In the genomic region with DNA sequence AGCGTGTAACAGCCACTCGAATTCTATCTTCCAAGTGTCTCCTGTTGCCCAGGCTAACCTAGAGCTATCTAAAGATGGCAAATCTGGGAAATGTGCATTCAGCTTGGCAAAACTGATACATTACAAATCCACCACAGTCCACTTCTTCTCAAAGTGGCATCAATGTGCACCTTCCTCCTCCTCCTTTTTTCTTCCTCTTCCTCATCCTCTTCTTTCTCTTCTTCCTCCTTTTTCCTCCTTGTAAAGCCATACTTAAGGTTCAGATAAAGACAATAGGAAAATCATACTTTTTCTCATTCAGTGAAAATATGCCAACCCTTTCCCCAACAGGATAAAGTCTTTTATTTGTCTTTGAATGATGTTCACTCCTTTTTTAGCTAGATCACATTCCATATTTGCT, we compare ENCODE assay signal across 8 cellular contexts.
A peak's percentile ranks its signal among the peaks of the same experiment; 100 is the strongest.
DNase-seq lines count a peak whose midpoint lies in the region; ATAC-seq and TF ChIP-seq lines count a peak whose summit lies in the region.
"Not testable (repeated sequence)": the region's sequence is repeated elsewhere in the genome, so short reads cannot be mapped to it uniquely, and the experiment has no call there.

No MANE protein-coding gene starts in this region.

- DNase-seq in CD8-positive, alpha-beta T cell; T-helper 17 cell; activated CD4-positive, alpha-beta memory T cell treated with anti-CD3 and anti-CD28 coated beads, Interleukin-2, amount 10 ng/mL, durations not matched to agents 7 days and 5 days; activated naive CD8-positive, alpha-beta T cell treated with anti-CD3 and anti-CD28 coated beads, Interleukin-2, amount 50 U/mL, for 24 hours; memory B cell (ENCODE audit: low spot score in 2 of 2); nephron progenitor cell; type B pancreatic cell (ENCODE audit: extremely low spot score, unreplicated experiment): not testable (repeated sequence)

- H3K36me3 ChIP-seq in CD8-positive, alpha-beta T cell (ENCODE audit: insufficient read depth, low read length): not testable (repeated sequence)

- CTCF ChIA-PET in CD8-positive, alpha-beta T cell (lab: Charles Lee); activated CD4-positive, alpha-beta memory T cell treated with anti-CD3 and anti-CD28 coated beads, Interleukin-2, amount 10 ng/mL, durations not matched to agents 7 days and 5 days (lab: Charles Lee): not testable (repeated sequence)

- not testable (repeated sequence) for H3K9me3 Mint-ChIP-seq in CD8-positive, alpha-beta T cell; activated CD4-positive, alpha-beta memory T cell treated with anti-CD3 and anti-CD28 coated beads, Interleukin-2, amount 10 ng/mL, durations not matched to agents 7 days and 5 days; activated T-helper 17 cell treated with anti-CD3 and anti-CD28 coated beads, Interleukin-2, amount 50 U/mL, for 72 hours; activated naive CD8-positive, alpha-beta T cell treated with anti-CD3 and anti-CD28 coated beads, Interleukin-2, amount 50 U/mL, for 24 hours; memory B cell; nephron progenitor cell; type B pancreatic cell

- H3K27ac ChIP-seq in CD8-positive, alpha-beta T cell (ENCODE audit: low read depth, low read length): not testable (repeated sequence)

- ATAC-seq in CD8-positive, alpha-beta T cell; T-helper 17 cell; activated T-helper 17 cell treated with anti-CD3 and anti-CD28 coated beads, Interleukin-2, amount 50 U/mL, for 72 hours (replicated peaks); activated naive CD8-positive, alpha-beta T cell treated with anti-CD3 and anti-CD28 coated beads, Interleukin-2, amount 50 U/mL, for 24 hours; memory B cell (ENCODE audit: low read depth): not testable (repeated sequence)

- H3K4me3 ChIP-seq in CD8-positive, alpha-beta T cell (ENCODE audit: low read depth, low read length): not testable (repeated sequence)

- H3K4me1 ChIP-seq in CD8-positive, alpha-beta T cell (ENCODE audit: insufficient read depth, low read length): not testable (repeated sequence)

- intact Hi-C loops in CD8-positive, alpha-beta T cell (cut with DNase I, micrococcal nuclease): loop anchor here in 1 of 2 experiments (2.0 kb wide), 1 partner anchor 15 kb away; no protein-coding TSS in a partner anchor

- H3K36me3 Mint-ChIP-seq in CD8-positive, alpha-beta T cell: peaks cover 13% of the 10 kb centered on the region
- not testable (repeated sequence) for H3K36me3 Mint-ChIP-seq in T-helper 17 cell (ENCODE audit: low read depth); activated CD4-positive, alpha-beta memory T cell treated with anti-CD3 and anti-CD28 coated beads, Interleukin-2, amount 10 ng/mL, durations not matched to agents 7 days and 5 days (ENCODE audit: low read depth); activated T-helper 17 cell treated with anti-CD3 and anti-CD28 coated beads, Interleukin-2, amount 50 U/mL, for 72 hours (ENCODE audit: low read depth); activated naive CD8-positive, alpha-beta T cell treated with anti-CD3 and anti-CD28 coated beads, Interleukin-2, amount 50 U/mL, for 24 hours (ENCODE audit: low read depth); memory B cell; type B pancreatic cell
- H3K36me3 Mint-ChIP-seq in nephron progenitor cell (ENCODE audit: low read depth): peaks cover 27% of the 10 kb centered on the region

- H3K4me3 Mint-ChIP-seq in CD8-positive, alpha-beta T cell: peak overlapping the region; percentile 71
- peak overlapping the region; percentile 73 for H3K4me3 Mint-ChIP-seq in T-helper 17 cell
- peak overlapping the region; percentile 10 for H3K4me3 Mint-ChIP-seq in activated CD4-positive, alpha-beta memory T cell treated with anti-CD3 and anti-CD28 coated beads, Interleukin-2, amount 10 ng/mL, durations not matched to agents 7 days and 5 days
- H3K4me3 Mint-ChIP-seq in activated T-helper 17 cell treated with anti-CD3 and anti-CD28 coated beads, Interleukin-2, amount 50 U/mL, for 72 hours: peak overlapping the region; percentile 83
- not testable (repeated sequence) for H3K4me3 Mint-ChIP-seq in activated naive CD8-positive, alpha-beta T cell treated with anti-CD3 and anti-CD28 coated beads, Interleukin-2, amount 50 U/mL, for 24 hours
- peak overlapping the region; percentile 51 for H3K4me3 Mint-ChIP-seq in memory B cell
- H3K4me3 Mint-ChIP-seq in nephron progenitor cell: peak overlapping the region; percentile 61
- H3K4me3 Mint-ChIP-seq in type B pancreatic cell: peak overlapping the region; percentile 72

- TF ChIP-seq CTCF in CD8-positive, alpha-beta T cell (IDR thresholded peaks at IDR 0.05); nephron progenitor cell (IDR thresholded peaks at IDR 0.05); type B pancreatic cell (conservative IDR thresholded peaks at IDR 0.05): not testable (repeated sequence)

- H3K27me3 Mint-ChIP-seq in CD8-positive, alpha-beta T cell (ENCODE audit: low read depth); T-helper 17 cell; activated CD4-positive, alpha-beta memory T cell treated with anti-CD3 and anti-CD28 coated beads, Interleukin-2, amount 10 ng/mL, durations not matched to agents 7 days and 5 days; activated T-helper 17 cell treated with anti-CD3 and anti-CD28 coated beads, Interleukin-2, amount 50 U/mL, for 72 hours; activated naive CD8-positive, alpha-beta T cell treated with anti-CD3 and anti-CD28 coated beads, Interleukin-2, amount 50 U/mL, for 24 hours; memory B cell; nephron progenitor cell (ENCODE audit: low read depth, poor library complexity); type B pancreatic cell: not testable (repeated sequence)

- H3K27ac Mint-ChIP-seq in CD8-positive, alpha-beta T cell: peak overlapping the region; percentile 79
- H3K27ac Mint-ChIP-seq in T-helper 17 cell: peak overlapping the region; percentile 79
- H3K27ac Mint-ChIP-seq in activated CD4-positive, alpha-beta memory T cell treated with anti-CD3 and anti-CD28 coated beads, Interleukin-2, amount 10 ng/mL, durations not matched to agents 7 days and 5 days; nephron progenitor cell: not testable (repeated sequence)
- peak overlapping the region; percentile 65 for H3K27ac Mint-ChIP-seq in activated T-helper 17 cell treated with anti-CD3 and anti-CD28 coated beads, Interleukin-2, amount 50 U/mL, for 72 hours
- H3K27ac Mint-ChIP-seq in activated naive CD8-positive, alpha-beta T cell treated with anti-CD3 and anti-CD28 coated beads, Interleukin-2, amount 50 U/mL, for 24 hours: peak overlapping the region; percentile 65
- H3K27ac Mint-ChIP-seq in memory B cell: peak overlapping the region; percentile 4
- H3K27ac Mint-ChIP-seq in type B pancreatic cell: peak overlapping the region; percentile 28

- peaks cover 35% of the 10 kb centered on the region for H3K4me1 Mint-ChIP-seq in CD8-positive, alpha-beta T cell (ENCODE audit: low read depth)
- peaks cover 28% of the 10 kb centered on the region for H3K4me1 Mint-ChIP-seq in T-helper 17 cell
- H3K4me1 Mint-ChIP-seq in activated CD4-positive, alpha-beta memory T cell treated with anti-CD3 and anti-CD28 coated beads, Interleukin-2, amount 10 ng/mL, durations not matched to agents 7 days and 5 days: peaks cover 18% of the 10 kb centered on the region
- not testable (repeated sequence) for H3K4me1 Mint-ChIP-seq in activated T-helper 17 cell treated with anti-CD3 and anti-CD28 coated beads, Interleukin-2, amount 50 U/mL, for 72 hours
- peaks cover 29% of the 10 kb centered on the region for H3K4me1 Mint-ChIP-seq in activated naive CD8-positive, alpha-beta T cell treated with anti-CD3 and anti-CD28 coated beads, Interleukin-2, amount 50 U/mL, for 24 hours
- H3K4me1 Mint-ChIP-seq in memory B cell: peaks cover 11% of the 10 kb centered on the region
- peaks cover 38% of the 10 kb centered on the region for H3K4me1 Mint-ChIP-seq in nephron progenitor cell
- H3K4me1 Mint-ChIP-seq in type B pancreatic cell (ENCODE audit: unreplicated experiment): peaks cover 12% of the 10 kb centered on the region

- not testable (repeated sequence) for H3K27me3 ChIP-seq in CD8-positive, alpha-beta T cell (ENCODE audit: insufficient read depth, low read length)

- POLR2A ChIA-PET in CD8-positive, alpha-beta T cell (lab: Charles Lee): not testable (repeated sequence)
- POLR2A ChIA-PET in activated CD4-positive, alpha-beta memory T cell treated with anti-CD3 and anti-CD28 coated beads, Interleukin-2, amount 10 ng/mL, durations not matched to agents 7 days and 5 days (lab: Charles Lee): interaction anchor here (2.4 kb wide), 1 partner anchor 15 kb away, joined by 40 read pairs; no protein-coding TSS in a partner anchor

- not testable (repeated sequence) for H3K9me3 ChIP-seq in CD8-positive, alpha-beta T cell (ENCODE audit: low read length); T-helper 17 cell (ENCODE audit: control insufficient read depth, low read length, poor library complexity, severe bottlenecking)
